In the genomic region with DNA sequence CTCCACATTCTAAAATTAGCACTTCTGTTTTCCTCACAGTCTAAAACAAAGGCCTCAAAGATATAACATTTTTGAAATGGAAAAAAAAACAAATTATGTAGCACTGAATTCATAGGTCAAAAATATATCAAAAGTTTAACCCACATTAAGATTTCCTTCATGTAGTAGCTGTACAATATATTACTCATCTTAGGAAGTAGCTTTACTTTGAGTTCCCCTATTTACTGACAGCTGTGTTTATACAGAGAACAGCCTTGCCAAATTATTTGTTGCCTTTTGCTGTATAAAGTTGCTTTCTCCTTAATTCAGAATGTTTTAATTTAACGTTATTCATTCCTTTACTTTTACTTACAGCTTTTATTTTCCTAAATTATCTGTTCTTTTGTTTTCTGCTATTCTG, we compare ENCODE assay signal across 19 cellular contexts.
A peak's percentile ranks its signal among the peaks of the same experiment; 100 is the strongest.
DNase-seq lines count a peak whose midpoint lies in the region; ATAC-seq and TF ChIP-seq lines count a peak whose summit lies in the region.
"Had no signal": no experiment of that assay in that cellular context is flagged by ENCODE, and none has a peak within 500 bp of the region (broad histone marks: within the 10 kb centered on the region; RNA-seq: fewer than 3 reads in every experiment).

No MANE protein-coding gene starts in this region.

- H3K9me3 ChIP-seq in IMR-90 (ENCODE audit: control insufficient read depth, insufficient read depth, low read length), result peaks cover 3% of the 10 kb centered on the region; the same call in 1 of the 2 replicates

- H4K8ac ChIP-seq in IMR-90 (ENCODE audit: low read depth in 2 of 2, low read length in 2 of 2), result no peak overlapping the region

- no peak overlapping the region for H3K56ac ChIP-seq in IMR-90 (ENCODE audit: extremely low read depth, insufficient read depth, low read length)

- H3K4me1 ChIP-seq in IMR-90 (ENCODE audit: control insufficient read depth, insufficient read depth, low read length), result peaks cover 2% of the 10 kb centered on the region

- no peak overlapping the region for H2AFZ ChIP-seq in IMR-90 (replicated peaks; ENCODE audit: low read length, poor library complexity)

- dilution Hi-C loops in IMR-90 (cut with HindIII; ENCODE audit: low sequenced_read_pairs, unreplicated experiment), result no loop called here

- no peak overlapping the region for H3K4ac ChIP-seq in IMR-90 (ENCODE audit: low read depth, low read length)

- H2BK15ac ChIP-seq in IMR-90 (ENCODE audit: low read depth, low read length), result no peak overlapping the region; the same call in 2 of the 3 replicates

- no peak overlapping the region for H3K14ac ChIP-seq in IMR-90 (replicated peaks; ENCODE audit: low read depth, low read length)

- H3K4me1 Mint-ChIP-seq in osteocyte (ENCODE audit: unreplicated experiment) (peaks cover 36% of the 10 kb centered on the region), HFFc6 (ENCODE audit: low read depth) (peaks cover 13% of the 10 kb centered on the region)
- H3K4me1 Mint-ChIP-seq: H9 had no signal

- H3K27ac Mint-ChIP-seq in osteocyte (ENCODE audit: unreplicated experiment) (peak overlapping the region; percentile 78), HFFc6 (no peak overlapping the region)
- H3K27ac Mint-ChIP-seq: H9 had no signal

- no peak overlapping the region for H2BK5ac ChIP-seq in IMR-90 (ENCODE audit: low read depth, low read length, poor library complexity, severe bottlenecking)

- no peak overlapping the region for H3K4me3 ChIP-seq in IMR-90 (ENCODE audit: insufficient read depth, low read depth, low read length)
- no peak overlapping the region for H3K4me3 ChIP-seq in cardiac fibroblast (replicated peaks in 1 of 2; ENCODE audit: low read depth in 2 of 2, low read length in 2 of 2)
- H3K4me3 ChIP-seq in fibroblast of mammary gland (ENCODE audit: control insufficient read depth, low read depth, low read length), result no peak overlapping the region
- H3K4me3 ChIP-seq: GM12878, K562 had no signal

- TF ChIP-seq POLR2A in IMR-90 (IDR thresholded peaks at IDR 0.05; ENCODE audit: low read depth, low read length), result no peak

- H3K9me3 Mint-ChIP-seq in osteocyte (ENCODE audit: unreplicated experiment) (peaks cover 1% of the 10 kb centered on the region), HFFc6 (no peaks in the 10 kb centered on the region)
- H3K9me3 Mint-ChIP-seq: H9 had no signal

- intact Hi-C loops in IMR-90 (cut with micrococcal nuclease), result no loop called here

- POLR2A ChIA-PET in IMR-90 (lab: Charles Lee; ENCODE audit: unreplicated experiment), result no interaction called here

- no peaks in the 10 kb centered on the region for H3K27me3 ChIP-seq in IMR-90 (ENCODE audit: control insufficient read depth, insufficient read depth, low read length)

- H3K9ac ChIP-seq in IMR-90 (ENCODE audit: low read depth, low read length), result no peak overlapping the region

- no peak overlapping the region for H3K18ac ChIP-seq in IMR-90 (ENCODE audit: low read depth, low read length)

- no peaks in the 10 kb centered on the region for H3K79me1 ChIP-seq in IMR-90 (ENCODE audit: low read depth in 1 of 2, low read length in 2 of 2)

- no peak overlapping the region for H3K4me2 ChIP-seq in IMR-90 (ENCODE audit: low read depth, low read length)

- TF ChIP-seq RAD21 in IMR-90 (IDR thresholded peaks at IDR 0.05; ENCODE audit: low read length), result no peak

- H3K36me3 Mint-ChIP-seq in osteocyte (ENCODE audit: unreplicated experiment), result peaks cover 3% of the 10 kb centered on the region
- H3K36me3 Mint-ChIP-seq in HFFc6 (ENCODE audit: low read depth), result no peaks in the 10 kb centered on the region

- no peaks in the 10 kb centered on the region for H4K20me1 ChIP-seq in IMR-90 (ENCODE audit: insufficient read depth, low read length)

- H3K4me3 Mint-ChIP-seq in osteocyte (ENCODE audit: unreplicated experiment), result no peak overlapping the region
- no peak overlapping the region for H3K4me3 Mint-ChIP-seq in HFFc6
- H3K4me3 Mint-ChIP-seq: H9 had no signal

- peak; percentile 75 for ATAC-seq in IMR-90 (ENCODE audit: low read depth)
- no peak for ATAC-seq in HG03520 (IDR thresholded peaks at IDR 0.05; ENCODE audit: unreplicated experiment)
- no peak for ATAC-seq in GM18511 (IDR thresholded peaks at IDR 0.05; ENCODE audit: unreplicated experiment)
- ATAC-seq: GM12878, K562 had no signal

- no CpG with 5 or more reads among the region's 1 CpG for WGBS in IMR-90 (ENCODE audit: extremely low coverage in 2 of 2, insufficient read length in 1 of 2), 2 experiments

- no peak overlapping the region for H2AK5ac ChIP-seq in IMR-90 (ENCODE audit: low read depth, low read length)

- H4K5ac ChIP-seq in IMR-90 (ENCODE audit: low read depth, low read length), result no peak overlapping the region

- no peak overlapping the region for H2AK9ac ChIP-seq in IMR-90 (replicated peaks; ENCODE audit: low read depth, low read length, poor library complexity)

- no TSS peak for BruUV-seq in IMR-90 (replicated peaks; lab: Mats Ljungman, UMichigan)

- in situ Hi-C loops in IMR-90 (cut with MboI; ENCODE audit: low sequenced_read_pairs), result no loop called here

- no peaks in the 10 kb centered on the region for H3K36me3 ChIP-seq in IMR-90 (ENCODE audit: control insufficient read depth, insufficient read depth, low read length)

- peak; percentile 72 for DNase-seq in IMR-90
- peak; percentile 6 to 47 for DNase-seq in cardiac fibroblast (ENCODE audit: low read depth in 2 of 2)
- peak; percentile 31 for DNase-seq in fibroblast of mammary gland (ENCODE audit: low read depth)
- no peak for DNase-seq in osteocyte (ENCODE audit: extremely low spot score, unreplicated experiment)
- no peak for DNase-seq in pons (ENCODE audit: low spot score)
- DNase-seq in HFFc6, result no peak
- DNase-seq: COR-L47, DMS153, H9, NCI-H1930, NCI-H2171, NCI-H510A, NCI-H82, SHP77 treated with DMSO at 0.1 percent for 48 hours had no signal

- CTCF ChIA-PET in IMR-90 (lab: Yijun Ruan, JAX), result no interaction called here

- H2BK20ac ChIP-seq in IMR-90 (ENCODE audit: low read depth, low read length), result no peak overlapping the region

- H4K91ac ChIP-seq in IMR-90 (ENCODE audit: insufficient read depth, low read depth, low read length), result no peak overlapping the region

- no peak overlapping the region for H3K27ac ChIP-seq in IMR-90 (ENCODE audit: insufficient read depth, low read length)
- H3K27ac ChIP-seq: C4-2B had no signal

- no peak overlapping the region for H3K23ac ChIP-seq in IMR-90 (ENCODE audit: low read depth, low read length)

- H2BK120ac ChIP-seq in IMR-90 (ENCODE audit: low read depth, low read length), result no peak overlapping the region

- H3K27me3 Mint-ChIP-seq in osteocyte (ENCODE audit: unreplicated experiment), result no peaks in the 10 kb centered on the region
- no peaks in the 10 kb centered on the region; the same call in 1 of the 2 replicates for H3K27me3 Mint-ChIP-seq in HFFc6 (ENCODE audit: insufficient read depth)

- peaks cover 2% of the 10 kb centered on the region; the same call in 1 of the 2 replicates for H3K9me1 ChIP-seq in IMR-90 (ENCODE audit: insufficient read depth, low read length)

- no peak for TF ChIP-seq CTCF in IMR-90 (conservative IDR thresholded peaks at IDR 0.05; ENCODE audit: low read depth, low read length)
- no peak for TF ChIP-seq CTCF in cardiac fibroblast (IDR thresholded peaks at IDR 0.05; ENCODE audit: low read depth, low read length)
- TF ChIP-seq CTCF in fibroblast of mammary gland (conservative IDR thresholded peaks at IDR 0.05; ENCODE audit: control insufficient read depth, insufficient read depth, low read depth, low read length), result no peak
- no peak for TF ChIP-seq CTCF in osteocyte (IDR thresholded peaks at IDR 0.05)
- no peak for TF ChIP-seq CTCF in HFFc6 (IDR thresholded peaks at IDR 0.05)

TF ChIP-seq in IMR-90, 13 proteins besides CTCF, POLR2A, EP300 and RAD21:
- TF ChIP-seq FOS (IDR thresholded peaks at IDR 0.05; ENCODE audit: low read depth, low read length) (no peak), RFX5 (IDR thresholded peaks at IDR 0.05; ENCODE audit: low read depth, low read length) (no peak), BHLHE40 (IDR thresholded peaks at IDR 0.05; ENCODE audit: low read depth, low read length) (no peak), NFE2L2 (IDR thresholded peaks at IDR 0.05; ENCODE audit: low read depth, low read length) (no peak), CHD1 (IDR thresholded peaks at IDR 0.05; ENCODE audit: low read depth, low read length) (no peak)
- TF ChIP-seq, protein P1, sequence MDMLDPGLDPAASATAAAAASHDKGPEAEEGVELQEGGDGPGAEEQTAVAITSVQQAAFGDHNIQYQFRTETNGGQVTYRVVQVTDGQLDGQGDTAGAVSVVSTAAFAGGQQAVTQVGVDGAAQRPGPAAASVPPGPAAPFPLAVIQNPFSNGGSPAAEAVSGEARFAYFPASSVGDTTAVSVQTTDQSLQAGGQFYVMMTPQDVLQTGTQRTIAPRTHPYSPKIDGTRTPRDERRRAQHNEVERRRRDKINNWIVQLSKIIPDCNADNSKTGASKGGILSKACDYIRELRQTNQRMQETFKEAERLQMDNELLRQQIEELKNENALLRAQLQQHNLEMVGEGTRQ (IDR thresholded peaks at IDR 0.05; ENCODE audit: low read depth, low read length), result no peak
- TF ChIP-seq, protein P2, sequence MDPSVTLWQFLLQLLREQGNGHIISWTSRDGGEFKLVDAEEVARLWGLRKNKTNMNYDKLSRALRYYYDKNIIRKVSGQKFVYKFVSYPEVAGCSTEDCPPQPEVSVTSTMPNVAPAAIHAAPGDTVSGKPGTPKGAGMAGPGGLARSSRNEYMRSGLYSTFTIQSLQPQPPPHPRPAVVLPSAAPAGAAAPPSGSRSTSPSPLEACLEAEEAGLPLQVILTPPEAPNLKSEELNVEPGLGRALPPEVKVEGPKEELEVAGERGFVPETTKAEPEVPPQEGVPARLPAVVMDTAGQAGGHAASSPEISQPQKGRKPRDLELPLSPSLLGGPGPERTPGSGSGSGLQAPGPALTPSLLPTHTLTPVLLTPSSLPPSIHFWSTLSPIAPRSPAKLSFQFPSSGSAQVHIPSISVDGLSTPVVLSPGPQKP (IDR thresholded peaks at IDR 0.05; ENCODE audit: borderline replicate concordance, low read depth, low read length), result no peak

Comparison
In these comparisons a context has a peak if more than half of its experiments do, and no peak if none do; other contexts are left out.
1. DNase-seq: peak in IMR-90 (single experiment), cardiac fibroblast (2 of 2) and fibroblast of mammary gland (single experiment); none in osteocyte (single experiment), pons (single experiment) and HFFc6 (single experiment).